ENCODE assay signal across 11 cellular contexts in genomic region chr14:55329999-55330710, GRCh38. TPM values are rescaled to one million over a fixed set of nuclear protein-coding genes. Genes with fewer than 3 reads are reported as not detected.
DNase-seq lines count a peak whose midpoint lies in the region; ATAC-seq and TF ChIP-seq lines count a peak whose summit lies in the region.
"Had no signal": no experiment of that assay in that cellular context is flagged by ENCODE, and none has a peak within 500 bp of the region (broad histone marks: within the 10 kb centered on the region; RNA-seq: fewer than 3 reads in every experiment).

No MANE protein-coding gene starts in this region.

- H3K27ac Mint-ChIP-seq in MCF 10A (ENCODE audit: low read depth, unreplicated experiment), result no peak overlapping the region
- peak overlapping the region; percentile 92 for H3K27ac Mint-ChIP-seq in activated T-helper 1 cell treated with anti-CD3 and anti-CD28 coated beads, Interleukin-12 subunit alpha, Interleukin-12 subunit beta, Interleukin-2, Interleukin-4 antibody, amounts not matched to agents 30 ng/mL and 10 ng/mL and 1 ng/mL, durations not matched to agents 14 hours and 24 hours and 36 hours

- DNase-seq in MCF 10A (ENCODE audit: unreplicated experiment) (peak; percentile 23), breast epithelium (ENCODE audit: low spot score in 2 of 2) (no peak), kidney tubule cell (ENCODE audit: low spot score) (peak; percentile 12), tibial artery (no peak), NCI-H345 (lab: John Stamatoyannopoulos, UW) (no peak)
- DNase-seq in activated T-helper 1 cell treated with anti-CD3 and anti-CD28 coated beads, Interleukin-12 subunit alpha, Interleukin-12 subunit beta, Interleukin-2, Interleukin-4 antibody, amounts not matched to agents 30 ng/mL and 10 ng/mL and 1 ng/mL, durations not matched to agents 14 hours and 24 hours and 36 hours (ENCODE audit: low spot score), result no peak
- DNase-seq: foreskin melanocyte, NCI-H1092 treated with DMSO at 0.1 percent for 48 hours, NCI-H524 had no signal

- H3K9me3 Mint-ChIP-seq in MCF 10A (ENCODE audit: unreplicated experiment), result no peaks in the 10 kb centered on the region
- H3K9me3 Mint-ChIP-seq in activated T-helper 1 cell treated with anti-CD3 and anti-CD28 coated beads, Interleukin-12 subunit alpha, Interleukin-12 subunit beta, Interleukin-2, Interleukin-4 antibody, amounts not matched to agents 30 ng/mL and 10 ng/mL and 1 ng/mL, durations not matched to agents 14 hours and 24 hours and 36 hours, result no peaks in the 10 kb centered on the region

- TF ChIP-seq CTCF in MCF 10A (IDR thresholded peaks at IDR 0.05; ENCODE audit: unreplicated experiment), result no peak
- no peak for TF ChIP-seq CTCF in breast epithelium (IDR thresholded peaks at IDR 0.05)
- TF ChIP-seq CTCF in tibial artery (IDR thresholded peaks at IDR 0.05), result no peak

- peaks cover 0 to 8% of the 10 kb centered on the region in 2 donors for H3K4me1 ChIP-seq in breast epithelium
- peaks cover 0 to 41% (median 11%) of the 10 kb centered on the region in 4 donors for H3K4me1 ChIP-seq in tibial artery

- H3K9me3 ChIP-seq in breast epithelium (no peaks in the 10 kb centered on the region), tibial artery (no peaks in the 10 kb centered on the region)

- H3K36me3 ChIP-seq in breast epithelium (no peaks in the 10 kb centered on the region), tibial artery (no peaks in the 10 kb centered on the region)

- intact Hi-C loops in MCF 10A (cut with micrococcal nuclease), result no loop called here
- intact Hi-C loops in breast epithelium (cut with DNase I; ENCODE audit: low total_unique reads), result no loop called here
- intact Hi-C loops in activated T-helper 1 cell treated with anti-CD3 and anti-CD28 coated beads, Interleukin-12 subunit alpha, Interleukin-12 subunit beta, Interleukin-2, Interleukin-4 antibody, amounts not matched to agents 30 ng/mL and 10 ng/mL and 1 ng/mL, durations not matched to agents 14 hours and 24 hours and 36 hours (cut with micrococcal nuclease), result loop anchor here (1.0 to 5.0 kb wide), 7 partner anchors 9 to 895 kb away; no protein-coding TSS in a partner anchor
- intact Hi-C loops in tibial artery (cut with DNase I; ENCODE audit: low total_unique reads), result loop anchor here (10.0 kb wide), 1 partner anchor 65 kb away; no protein-coding TSS in a partner anchor

- no peaks in the 10 kb centered on the region for H3K36me3 Mint-ChIP-seq in MCF 10A (ENCODE audit: insufficient read depth, unreplicated experiment)
- peaks cover 17% of the 10 kb centered on the region for H3K36me3 Mint-ChIP-seq in activated T-helper 1 cell treated with anti-CD3 and anti-CD28 coated beads, Interleukin-12 subunit alpha, Interleukin-12 subunit beta, Interleukin-2, Interleukin-4 antibody, amounts not matched to agents 30 ng/mL and 10 ng/mL and 1 ng/mL, durations not matched to agents 14 hours and 24 hours and 36 hours (ENCODE audit: low read depth)

- POLR2A ChIA-PET in MCF 10A (lab: Yijun Ruan, JAX), result interaction anchor here (0.8 to 1.5 kb wide), 2 partner anchors 25 to 26 kb away, joined by 3 to 5 read pairs; no protein-coding TSS in a partner anchor

- H3K27me3 ChIP-seq in breast epithelium (no peaks in the 10 kb centered on the region), tibial artery (no peaks in the 10 kb centered on the region)

- CTCF ChIA-PET in MCF 10A (lab: Yijun Ruan, JAX), result interaction anchor here (0.6 to 1.2 kb wide), 4 partner anchors 24 to 1161 kb away, joined by 3 to 4 read pairs (median 3); no protein-coding TSS in a partner anchor

- H3K4me3 Mint-ChIP-seq in MCF 10A (ENCODE audit: unreplicated experiment), result no peak overlapping the region
- H3K4me3 Mint-ChIP-seq in activated T-helper 1 cell treated with anti-CD3 and anti-CD28 coated beads, Interleukin-12 subunit alpha, Interleukin-12 subunit beta, Interleukin-2, Interleukin-4 antibody, amounts not matched to agents 30 ng/mL and 10 ng/mL and 1 ng/mL, durations not matched to agents 14 hours and 24 hours and 36 hours, result peak overlapping the region; percentile 71

- BruUV-seq in MCF 10A (replicated peaks; lab: Mats Ljungman, UMichigan), result no TSS peak

- H3K4me3 ChIP-seq in breast epithelium, result no peak overlapping the region
- no peak overlapping the region for H3K4me3 ChIP-seq in tibial artery

- peaks cover 15% of the 10 kb centered on the region for H3K4me1 Mint-ChIP-seq in MCF 10A (ENCODE audit: insufficient read depth, unreplicated experiment)
- H3K4me1 Mint-ChIP-seq in activated T-helper 1 cell treated with anti-CD3 and anti-CD28 coated beads, Interleukin-12 subunit alpha, Interleukin-12 subunit beta, Interleukin-2, Interleukin-4 antibody, amounts not matched to agents 30 ng/mL and 10 ng/mL and 1 ng/mL, durations not matched to agents 14 hours and 24 hours and 36 hours (ENCODE audit: low read depth), result peaks cover 74% of the 10 kb centered on the region

- no peak for ATAC-seq in GM18873 (IDR thresholded peaks at IDR 0.05; ENCODE audit: low FRiP score, unreplicated experiment)
- ATAC-seq in GM21367 (IDR thresholded peaks at IDR 0.05; ENCODE audit: unreplicated experiment), result no peak

- no peaks in the 10 kb centered on the region for H3K27me3 Mint-ChIP-seq in MCF 10A (ENCODE audit: insufficient read depth, unreplicated experiment)
- no peaks in the 10 kb centered on the region for H3K27me3 Mint-ChIP-seq in activated T-helper 1 cell treated with anti-CD3 and anti-CD28 coated beads, Interleukin-12 subunit alpha, Interleukin-12 subunit beta, Interleukin-2, Interleukin-4 antibody, amounts not matched to agents 30 ng/mL and 10 ng/mL and 1 ng/mL, durations not matched to agents 14 hours and 24 hours and 36 hours (ENCODE audit: insufficient read depth)

- H3K27ac ChIP-seq in breast epithelium (peak overlapping the region in 1 of 2 donors; percentile 9), tibial artery (peak overlapping the region; percentile 14 to 40)

- TF ChIP-seq POLR2A in breast epithelium (IDR thresholded peaks at IDR 0.05), result no peak

RNA-seq across cellular contexts. Expression of gene FBXO34, which starts 58.9 kb away (rescaled TPM):
- total RNA-seq in MCF 10A (2022), result 12.0 and 13.7 TPM in 2 replicates
- total RNA-seq in breast epithelium, result 10 to 100 TPM; 31.8 to 56.5 (median 34.7) TPM
- total RNA-seq in activated T-helper 1 cell treated with anti-CD3 and anti-CD28 coated beads, Interleukin-12 subunit alpha, Interleukin-12 subunit beta, Interleukin-2, Interleukin-4 antibody, amounts not matched to agents 30 ng/mL and 10 ng/mL and 1 ng/mL, durations not matched to agents 14 hours and 24 hours and 36 hours, result 24.7 and 26.6 TPM in 2 replicates

Comparison
In these comparisons a context has a peak if more than half of its experiments do, and no peak if none do; other contexts are left out.
1. DNase-seq: peak in MCF 10A (single experiment) and kidney tubule cell (single experiment); none in breast epithelium (0 of 2), activated T-helper 1 cell treated with anti-CD3 and anti-CD28 coated beads, Interleukin-12 subunit alpha, Interleukin-12 subunit beta, Interleukin-2, Interleukin-4 antibody, amounts not matched to agents 30 ng/mL and 10 ng/mL and 1 ng/mL, durations not matched to agents 14 hours and 24 hours and 36 hours (single experiment), tibial artery (0 of 2) and NCI-H345 (single experiment).
2. intact Hi-C loops: an anchor here in activated T-helper 1 cell treated with anti-CD3 and anti-CD28 coated beads, Interleukin-12 subunit alpha, Interleukin-12 subunit beta, Interleukin-2, Interleukin-4 antibody, amounts not matched to agents 30 ng/mL and 10 ng/mL and 1 ng/mL, durations not matched to agents 14 hours and 24 hours and 36 hours (1.0 to 5.0 kb wide) and tibial artery (10.0 kb wide); none called in MCF 10A and breast epithelium.